In genomic region chr9:123093141-123093540, GRCh38 we compare ENCODE assay signal across 27 cellular contexts. TPM values are rescaled to one million over a fixed set of nuclear protein-coding genes. Genes with fewer than 3 reads are reported as not detected.
"Had no signal": no experiment of that assay in that cellular context is flagged by ENCODE, and none has a peak within 500 bp of the region (broad histone marks: within the 10 kb centered on the region; RNA-seq: fewer than 3 reads in every experiment).

No MANE protein-coding gene starts in this region.

- H3K9me3 ChIP-seq: gastroesophageal sphincter, left ventricle myocardium inferior, right lobe of liver, testis, vagina had no signal

- H3K4me3 ChIP-seq: gastroesophageal sphincter, left ventricle myocardium inferior, right lobe of liver, testis, vagina had no signal

- H3K27ac Mint-ChIP-seq: activated CD4-positive, alpha-beta T cell treated with anti-CD3 and anti-CD28 coated beads, Interleukin-2, amount 10 ng/mL, durations not matched to agents 7 days and 5 days; activated CD8-positive, alpha-beta memory T cell treated with anti-CD3 and anti-CD28 coated beads, Interleukin-2, amount 10 ng/mL, durations not matched to agents 7 days and 5 days; activated CD8-positive, alpha-beta T cell treated with anti-CD3 and anti-CD28 coated beads for 36 hours; endodermal cell; type B pancreatic cell had no signal

- H3K27ac ChIP-seq: gastroesophageal sphincter, left ventricle myocardium inferior, right lobe of liver, testis, vagina, VCaP had no signal

- FAIRE-seq: bronchial epithelial cell, small intestine had no signal

- H3K9me3 Mint-ChIP-seq: activated CD4-positive, alpha-beta T cell treated with anti-CD3 and anti-CD28 coated beads, Interleukin-2, amount 10 ng/mL, durations not matched to agents 7 days and 5 days; activated CD8-positive, alpha-beta T cell treated with anti-CD3 and anti-CD28 coated beads for 36 hours; activated naive CD8-positive, alpha-beta T cell treated with anti-CD3 and anti-CD28 coated beads for 36 hours; endodermal cell; naive B cell; neural crest cell; type B pancreatic cell had no signal

- H3K27me3 Mint-ChIP-seq: activated CD4-positive, alpha-beta T cell treated with anti-CD3 and anti-CD28 coated beads, Interleukin-2, amount 10 ng/mL, durations not matched to agents 7 days and 5 days; activated CD8-positive, alpha-beta memory T cell treated with anti-CD3 and anti-CD28 coated beads, Interleukin-2, amount 10 ng/mL, durations not matched to agents 7 days and 5 days; activated CD8-positive, alpha-beta T cell treated with anti-CD3 and anti-CD28 coated beads for 36 hours; activated naive CD8-positive, alpha-beta T cell treated with anti-CD3 and anti-CD28 coated beads for 36 hours; naive B cell; type B pancreatic cell had no signal

- H3K4me1 Mint-ChIP-seq: activated CD4-positive, alpha-beta T cell treated with anti-CD3 and anti-CD28 coated beads, Interleukin-2, amount 10 ng/mL, durations not matched to agents 7 days and 5 days; activated CD8-positive, alpha-beta memory T cell treated with anti-CD3 and anti-CD28 coated beads, Interleukin-2, amount 10 ng/mL, durations not matched to agents 7 days and 5 days; activated naive CD8-positive, alpha-beta T cell treated with anti-CD3 and anti-CD28 coated beads for 36 hours; neural crest cell had no signal

- H3K27me3 ChIP-seq: gastroesophageal sphincter, right lobe of liver, testis, vagina had no signal

- H3K4me3 Mint-ChIP-seq: activated CD4-positive, alpha-beta T cell treated with anti-CD3 and anti-CD28 coated beads, Interleukin-2, amount 10 ng/mL, durations not matched to agents 7 days and 5 days; activated CD8-positive, alpha-beta memory T cell treated with anti-CD3 and anti-CD28 coated beads, Interleukin-2, amount 10 ng/mL, durations not matched to agents 7 days and 5 days; activated CD8-positive, alpha-beta T cell treated with anti-CD3 and anti-CD28 coated beads for 36 hours; activated naive CD8-positive, alpha-beta T cell treated with anti-CD3 and anti-CD28 coated beads for 36 hours; endodermal cell; neural crest cell; type B pancreatic cell had no signal

- ATAC-seq: activated CD8-positive, alpha-beta memory T cell treated with anti-CD3 and anti-CD28 coated beads, Interleukin-2, amount 10 ng/mL, durations not matched to agents 7 days and 5 days; activated CD8-positive, alpha-beta T cell treated with anti-CD3 and anti-CD28 coated beads for 36 hours; gastroesophageal sphincter; right lobe of liver had no signal

- H3K36me3 Mint-ChIP-seq: activated naive CD8-positive, alpha-beta T cell treated with anti-CD3 and anti-CD28 coated beads for 36 hours had no signal

- H3K4me1 ChIP-seq: vagina had no signal

- DNase-seq: activated CD4-positive, alpha-beta T cell treated with anti-CD3 and anti-CD28 coated beads, Interleukin-2, amount 10 ng/mL, durations not matched to agents 7 days and 5 days; activated CD4-positive, CD25-positive, alpha-beta regulatory T cell treated with anti-CD3 and anti-CD28 coated beads, Interleukin-2, amount 50 U/mL, for 72 hours; activated CD8-positive, alpha-beta memory T cell treated with anti-CD3 and anti-CD28 coated beads, Interleukin-2, amount 10 ng/mL, durations not matched to agents 7 days and 5 days; activated CD8-positive, alpha-beta T cell treated with anti-CD3 and anti-CD28 coated beads for 36 hours; activated naive CD8-positive, alpha-beta T cell treated with anti-CD3 and anti-CD28 coated beads for 36 hours; activated T-cell treated with anti-CD3 and anti-CD28 coated beads for 4 hours; amniotic stem cell; cortex of kidney; endodermal cell; head of caudate nucleus; hypothalamus; left ventricle myocardium inferior; mammary epithelial cell; naive B cell; occipital lobe; right lobe of liver; small intestine; stimulated activated CD4-positive, alpha-beta T cell treated with anti-CD3 and anti-CD28 coated beads, Interleukin-2, amount 100 ng/mL, for 24 hours; stimulated activated naive CD4-positive, alpha-beta T cell; T-helper 2 cell; testis had no signal

RNA-seq across cellular contexts. Expression of gene GPR21, which starts 59.7 kb away (rescaled TPM):
- total RNA-seq: vagina had no signal
